Comparison of ENCODE assay signal across 34 cellular contexts in the genomic region with DNA sequence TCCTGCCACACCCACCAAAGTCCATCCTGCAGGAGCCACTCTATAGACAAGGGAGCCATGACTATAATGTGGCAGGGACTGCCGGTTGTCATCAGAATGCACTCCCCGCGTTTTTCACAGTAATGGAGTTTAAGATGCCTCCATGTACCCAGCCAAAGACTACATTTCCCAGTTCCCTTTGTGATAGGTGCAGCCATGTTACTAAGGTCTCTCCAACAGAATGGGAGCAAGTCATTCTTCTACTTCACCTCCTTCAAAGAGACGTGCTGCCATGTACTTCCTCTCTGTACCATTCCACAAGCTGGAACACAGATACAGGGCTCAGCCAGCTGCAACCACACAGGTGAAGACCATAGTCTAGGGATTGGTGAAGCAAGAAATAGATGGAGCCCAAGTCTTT.
"Had no signal": no experiment of that assay in that cellular context is flagged by ENCODE, and none has a peak within 500 bp of the region (broad histone marks: within the 10 kb centered on the region; RNA-seq: fewer than 3 reads in every experiment).

No MANE protein-coding gene starts in this region.

- H3K4me3 Mint-ChIP-seq: activated CD4-positive, alpha-beta memory T cell treated with anti-CD3 and anti-CD28 coated beads for 36 hours; activated CD4-positive, alpha-beta T cell treated with anti-CD3 and anti-CD28 coated beads for 36 hours; activated CD4-positive, alpha-beta T cell treated with anti-CD3 and anti-CD28 coated beads, Interleukin-2, amount 10 ng/mL, durations not matched to agents 7 days and 5 days; activated naive CD4-positive, alpha-beta T cell treated with anti-CD3 and anti-CD28 coated beads for 36 hours; activated T-cell treated with anti-CD3 and anti-CD28 coated beads, Interleukin-2, amount 50 U/mL, for 4 hours; activated T-helper 1 cell treated with anti-CD3 and anti-CD28 coated beads, Interleukin-12 subunit alpha, Interleukin-12 subunit beta, Interleukin-2, Interleukin-4 antibody, amounts not matched to agents 30 ng/mL and 10 ng/mL and 1 ng/mL, durations not matched to agents 14 hours and 24 hours and 36 hours; brain had no signal

- H3K27ac ChIP-seq: adrenal gland, PC-9, RWPE1 had no signal

- H3K4me3 ChIP-seq: adrenal gland, PC-9 had no signal

- DNase-seq: activated CD4-positive, alpha-beta memory T cell treated with anti-CD3 and anti-CD28 coated beads for 36 hours; activated CD4-positive, alpha-beta T cell treated with anti-CD3 and anti-CD28 coated beads for 36 hours; activated CD4-positive, alpha-beta T cell treated with anti-CD3 and anti-CD28 coated beads, Interleukin-2, amount 10 ng/mL, durations not matched to agents 7 days and 5 days; activated CD8-positive, alpha-beta memory T cell treated with anti-CD3 and anti-CD28 coated beads, Interleukin-2, amount 50 U/mL, for 4 hours; activated gamma-delta T cell treated with Interleukin-2 at 50 U/mL for 16 hours; activated naive CD4-positive, alpha-beta T cell treated with anti-CD3 and anti-CD28 coated beads for 36 hours; activated T-cell treated with anti-CD3 and anti-CD28 coated beads for 4 hours; activated T-cell treated with anti-CD3 and anti-CD28 coated beads, Interleukin-2, amount 50 U/mL, for 4 hours; adrenal gland; central memory CD4-positive, alpha-beta T cell; NCI-H1092 treated with DMSO at 0.1 percent for 48 hours; NCI-H1417; NCI-H146; NCI-H187; NCI-H2029 treated with DMSO at 0.1 percent for 48 hours; NCI-H2107; NCI-H2171; NCI-H510A; NCI-H526; NCI-H748 treated with DMSO at 0.1 percent for 48 hours; NK-92 treated with Interleukin-12 subunit alpha and Interleukin-12 subunit beta, amount 100 ng/mL, for 24 hours; PC-9; SIG-M5; SW 1271; T-helper 1 cell; T-helper 2 cell; T-helper 9 cell had no signal

- H3K4me1 Mint-ChIP-seq: activated CD4-positive, alpha-beta T cell treated with anti-CD3 and anti-CD28 coated beads for 36 hours; activated CD4-positive, alpha-beta T cell treated with anti-CD3 and anti-CD28 coated beads, Interleukin-2, amount 10 ng/mL, durations not matched to agents 7 days and 5 days; brain had no signal

- H3K27ac Mint-ChIP-seq: activated CD4-positive, alpha-beta memory T cell treated with anti-CD3 and anti-CD28 coated beads for 36 hours; activated CD4-positive, alpha-beta T cell treated with anti-CD3 and anti-CD28 coated beads for 36 hours; activated CD4-positive, alpha-beta T cell treated with anti-CD3 and anti-CD28 coated beads, Interleukin-2, amount 10 ng/mL, durations not matched to agents 7 days and 5 days; activated naive CD4-positive, alpha-beta T cell treated with anti-CD3 and anti-CD28 coated beads for 36 hours; activated naive CD4-positive, alpha-beta T cell treated with anti-CD3 and anti-CD28 coated beads, Interleukin-2, amount 50 U/mL, for 72 hours; activated T-helper 1 cell treated with anti-CD3 and anti-CD28 coated beads, Interleukin-12 subunit alpha, Interleukin-12 subunit beta, Interleukin-2, Interleukin-4 antibody, amounts not matched to agents 30 ng/mL and 10 ng/mL and 1 ng/mL, durations not matched to agents 14 hours and 24 hours and 36 hours; brain had no signal

- H3K9me3 Mint-ChIP-seq: activated CD4-positive, alpha-beta memory T cell treated with anti-CD3 and anti-CD28 coated beads for 36 hours; activated CD4-positive, alpha-beta T cell treated with anti-CD3 and anti-CD28 coated beads, Interleukin-2, amount 10 ng/mL, durations not matched to agents 7 days and 5 days; activated naive CD4-positive, alpha-beta T cell treated with anti-CD3 and anti-CD28 coated beads for 36 hours; activated naive CD4-positive, alpha-beta T cell treated with anti-CD3 and anti-CD28 coated beads, Interleukin-2, amount 50 U/mL, for 72 hours; activated T-cell treated with anti-CD3 and anti-CD28 coated beads, Interleukin-2, amount 50 U/mL, for 4 hours; activated T-helper 1 cell treated with anti-CD3 and anti-CD28 coated beads, Interleukin-12 subunit alpha, Interleukin-12 subunit beta, Interleukin-2, Interleukin-4 antibody, amounts not matched to agents 30 ng/mL and 10 ng/mL and 1 ng/mL, durations not matched to agents 14 hours and 24 hours and 36 hours; brain had no signal

- H3K4me2 ChIP-seq: PC-9 had no signal

- H3K36me3 Mint-ChIP-seq: activated CD4-positive, alpha-beta memory T cell treated with anti-CD3 and anti-CD28 coated beads for 36 hours; activated naive CD4-positive, alpha-beta T cell treated with anti-CD3 and anti-CD28 coated beads, Interleukin-2, amount 50 U/mL, for 72 hours; brain had no signal

- H3K27me3 ChIP-seq: adrenal gland had no signal

- H3K9me3 ChIP-seq: adrenal gland had no signal

- H2AFZ ChIP-seq: PC-9 had no signal

- ATAC-seq: activated CD4-positive, alpha-beta T cell treated with anti-CD3 and anti-CD28 coated beads for 36 hours; activated CD4-positive, CD25-positive, alpha-beta regulatory T cell treated with anti-CD3 and anti-CD28 coated beads, Interleukin-2, amount 50 U/mL, for 24 hours; activated naive CD4-positive, alpha-beta T cell treated with anti-CD3 and anti-CD28 coated beads, Interleukin-2, amount 50 U/mL, for 72 hours; activated T-cell treated with anti-CD3 and anti-CD28 coated beads, Interleukin-2, amount 50 U/mL, for 4 hours; Right ventricle myocardium inferior; SK-N-SH treated with all-trans-retinoic acid at 6 μM for 48 hours had no signal

- H3K4me1 ChIP-seq: adrenal gland had no signal

- H3K36me3 ChIP-seq: adrenal gland had no signal
